ENCODE assay signal across 8 cellular contexts in genomic region chr7:47453093-47454056, GRCh38.
DNase-seq lines count a peak whose midpoint lies in the region; ATAC-seq and TF ChIP-seq lines count a peak whose summit lies in the region.

No MANE protein-coding gene starts in this region.

- H3K4me3 ChIP-seq in adrenal gland (peak overlapping the region in 1 of 4 donors; percentile 2), stomach (peak overlapping the region; percentile 33 to 42 (median 33))

- TF ChIP-seq EP300 in stomach (IDR thresholded peaks at IDR 0.05), result no peak

- DNase-seq in HPDE6-E6E7 (ENCODE audit: extremely low spot score), result peak; percentile 80
- DNase-seq in adrenal gland, result peak; percentile 61 to 91 (median 85)
- peak; percentile 93 for DNase-seq in iris pigment epithelial cell (ENCODE audit: low read depth)
- peak; percentile 83 for DNase-seq in stomach
- DNase-seq in KG1 (lab: John Stamatoyannopoulos, UW), result no peak
- DNase-seq in activated gamma-delta T cell (lab: John Stamatoyannopoulos, UW), result no peak

- 25 to 40% (median 35%) methylated on average over 19 to 23 of the region's 23 CpGs for WGBS in adrenal gland, 4 donors
- 14 to 34% (median 24%) methylated on average over 23 of the region's 23 CpGs for WGBS in stomach, 5 donors

- intact Hi-C loops in adrenal gland (cut with DNase I), result no loop called here
- intact Hi-C loops in stomach (cut with DNase I; ENCODE audit: low total_unique reads), result no loop called here

- TF ChIP-seq POLR2A in adrenal gland (IDR thresholded peaks at IDR 0.05) (peak; percentile 14 to 75), stomach (IDR thresholded peaks at IDR 0.05) (peak in 1 of 4 donors; percentile 13)

- H3K4me1 ChIP-seq in adrenal gland (replicated peaks in 1 of 2) (peaks cover 31 to 65% of the 10 kb centered on the region in 2 donors), stomach (peaks cover 46 to 86% (median 69%) of the 10 kb centered on the region in 4 donors)

- H3K27me3 ChIP-seq in adrenal gland (no peaks in the 10 kb centered on the region), stomach (no peaks in the 10 kb centered on the region)

- H3K9me3 ChIP-seq in adrenal gland (replicated peaks in 1 of 3) (no peaks in the 10 kb centered on the region), stomach (no peaks in the 10 kb centered on the region)

- H3K36me3 ChIP-seq in adrenal gland (replicated peaks in 1 of 2) (no peaks in the 10 kb centered on the region), stomach (no peaks in the 10 kb centered on the region)

- H3K27ac ChIP-seq in adrenal gland, result peak overlapping the region; percentile 65 to 98 (median 87)
- H3K27ac ChIP-seq in stomach, result peak overlapping the region; percentile 79 to 92 (median 86)

- ATAC-seq in GM19035 (IDR thresholded peaks at IDR 0.05; ENCODE audit: unreplicated experiment) (no peak), HG03565 (IDR thresholded peaks at IDR 0.05; ENCODE audit: unreplicated experiment) (no peak)

- TF ChIP-seq CTCF in adrenal gland (IDR thresholded peaks at IDR 0.05) (peak in 1 of 6 experiments; percentile 20), stomach (IDR thresholded peaks at IDR 0.05) (no peak)

Comparison
In these comparisons a context has a peak if more than half of its experiments do, and no peak if none do; other contexts are left out.
1. DNase-seq: peak in HPDE6-E6E7 (single experiment), adrenal gland (7 of 7), iris pigment epithelial cell (single experiment) and stomach (single experiment); none in KG1 (single experiment) and activated gamma-delta T cell (single experiment).